8 cellular contexts compared by ENCODE assay signal in the genomic region with DNA sequence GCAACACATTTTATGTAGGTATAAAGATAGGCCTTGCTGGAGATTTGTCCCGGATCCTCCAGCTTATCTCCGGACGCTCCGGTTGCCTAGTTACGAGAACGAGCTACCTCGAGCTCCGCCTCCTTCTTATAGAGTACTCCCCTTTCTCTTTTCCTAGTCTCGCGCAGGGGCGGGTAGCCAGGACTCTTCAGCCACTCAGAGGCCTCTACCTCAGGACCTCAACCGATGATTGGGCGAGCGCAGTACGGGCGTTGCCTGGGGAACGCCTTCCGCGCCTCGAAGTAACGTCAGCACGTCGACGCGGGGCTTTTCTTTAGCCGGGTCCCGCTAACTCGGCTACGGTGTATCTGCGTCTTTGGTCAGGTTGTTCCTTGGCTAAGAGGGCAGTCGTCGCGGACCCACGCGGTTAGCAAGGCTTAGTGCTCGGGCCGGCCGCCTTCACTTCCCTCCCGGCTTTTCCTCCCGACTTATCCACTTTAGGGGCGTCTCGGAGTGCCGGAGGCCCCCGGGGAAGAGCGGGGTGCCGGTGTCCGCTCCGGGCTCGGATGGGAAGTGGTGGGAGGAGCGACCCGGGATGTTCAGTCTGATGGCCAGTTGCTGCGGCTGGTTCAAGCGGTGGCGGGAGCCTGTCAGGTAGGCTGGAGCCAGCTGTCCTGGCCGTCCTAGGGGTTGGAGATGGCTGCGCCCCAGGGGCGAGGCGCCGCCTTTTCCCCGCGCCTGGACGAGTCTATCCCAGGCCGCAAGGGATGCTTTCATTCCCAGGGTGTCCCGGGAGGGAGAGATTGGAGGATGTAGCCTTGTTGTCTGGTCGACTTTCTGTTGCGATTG. TPM values are rescaled to one million over a fixed set of nuclear protein-coding genes. Genes with fewer than 3 reads are reported as not detected.
DNase-seq lines count a peak whose midpoint lies in the region; ATAC-seq and TF ChIP-seq lines count a peak whose summit lies in the region.

A gene (plus strand): TSS at position 306 of the 828 bp plus-strand sequence. CDS start 269 bp downstream, at position 575.

- H3K23ac ChIP-seq in IMR-90 (ENCODE audit: low read depth, low read length): peak within 1 kb of the TSS; percentile 65; the same call in 1 of the 2 replicates

- peak within 1 kb of the TSS; percentile 4 for H2BK5ac ChIP-seq in IMR-90 (ENCODE audit: low read depth, low read length, poor library complexity, severe bottlenecking)

- no peak within 1 kb of the TSS for H4K5ac ChIP-seq in IMR-90 (ENCODE audit: low read depth, low read length)

- whole genome bisulfite sequencing in IMR-90 (ENCODE audit: extremely low coverage in 2 of 2, insufficient read length in 1 of 2), 2 experiments: 5% methylated on average over 13 of the region's 66 CpGs; no CpG with 5 or more reads in 1 of the 2 experiments

- peaks cover 7 to 18% of the 10 kb centered on the region in 2 experiments for H3K79me1 ChIP-seq in IMR-90 (ENCODE audit: low read depth in 1 of 2, low read length in 2 of 2)

- H2AFZ ChIP-seq in IMR-90 (replicated peaks; ENCODE audit: low read length, poor library complexity): peak within 1 kb of the TSS; percentile 99

- H3K27me3 ChIP-seq in IMR-90 (ENCODE audit: control insufficient read depth, insufficient read depth, low read length): no peaks in the 10 kb centered on the region
- H3K27me3 ChIP-seq in mononuclear cell (ENCODE audit: insufficient read depth, low read length): no peaks in the 10 kb centered on the region

- no peak for TF ChIP-seq RAD21 in IMR-90 (IDR thresholded peaks at IDR 0.05; ENCODE audit: low read length)

- H3K4me3 ChIP-seq in IMR-90 (ENCODE audit: insufficient read depth, low read depth, low read length) (peak within 1 kb of the TSS; percentile 68), epithelial cell of esophagus (ENCODE audit: low read length) (peak within 1 kb of the TSS; percentile 63), mononuclear cell (ENCODE audit: low read length) (peak within 1 kb of the TSS; percentile 67)

- TF ChIP-seq CTCF in IMR-90 (conservative IDR thresholded peaks at IDR 0.05; ENCODE audit: low read depth, low read length) (no peak), epithelial cell of esophagus (IDR thresholded peaks at IDR 0.05; ENCODE audit: insufficient read depth, low read depth, low read length, missing control alignments) (no peak)

- H3K14ac ChIP-seq in IMR-90 (replicated peaks; ENCODE audit: low read depth, low read length): no peak within 1 kb of the TSS; the same call in 1 of the 2 replicates

- dilution Hi-C loops in IMR-90 (cut with HindIII; ENCODE audit: low sequenced_read_pairs, unreplicated experiment): no loop called here

- H2AK5ac ChIP-seq in IMR-90 (ENCODE audit: low read depth, low read length): no peak within 1 kb of the TSS

- peak; percentile 100 for ATAC-seq in GM21528 (IDR thresholded peaks at IDR 0.05; ENCODE audit: low FRiP score, unreplicated experiment)
- ATAC-seq in IMR-90 (ENCODE audit: low read depth): peak; percentile 100

- peak within 1 kb of the TSS; percentile 81 for H2AK9ac ChIP-seq in IMR-90 (replicated peaks; ENCODE audit: low read depth, low read length, poor library complexity)

- in situ Hi-C loops in IMR-90 (cut with MboI; ENCODE audit: low sequenced_read_pairs): no loop called here

- CTCF ChIA-PET in IMR-90 (lab: Yijun Ruan, JAX): interaction anchor here (1.0 kb wide), 1 partner anchor 9 kb away, joined by 3 read pairs; no protein-coding TSS in a partner anchor

- H3K9me3 ChIP-seq in IMR-90 (ENCODE audit: control insufficient read depth, insufficient read depth, low read length) (no peaks in the 10 kb centered on the region), mononuclear cell (ENCODE audit: low read depth, low read length) (no peaks in the 10 kb centered on the region)

- H3K4me2 ChIP-seq in IMR-90 (ENCODE audit: low read depth, low read length): peak within 1 kb of the TSS; percentile 75

- DNase-seq in DMS 273 (lab: John Stamatoyannopoulos, UW; ENCODE audit: unreplicated experiment): peak; percentile 100
- peak; percentile 98 for DNase-seq in IMR-90
- peak; percentile 99 for DNase-seq in OCI-M1 (lab: John Stamatoyannopoulos, UW)
- DNase-seq in activated T-cell treated with anti-CD3 and anti-CD28 coated beads for 4 hours: peak; percentile 87
- peak; percentile 99 for DNase-seq in epithelial cell of esophagus (ENCODE audit: low read depth)
- DNase-seq in stimulated activated CD8-positive, alpha-beta memory T cell treated with anti-CD3 and anti-CD28 coated beads, Interleukin-4, amount 100 ng/mL, for 1 hour (ENCODE audit: low read depth in 2 of 2, low spot score in 1 of 2): peak; percentile 76 to 87

- H2BK120ac ChIP-seq in IMR-90 (ENCODE audit: low read depth, low read length): no peak within 1 kb of the TSS

- no TSS peak for BruUV-seq in IMR-90 (replicated peaks; lab: Mats Ljungman, UMichigan)

- H4K8ac ChIP-seq in IMR-90 (ENCODE audit: low read depth in 2 of 2, low read length in 2 of 2): peak within 1 kb of the TSS in 1 of 2 experiments; percentile 53; a peak in 2 of 4 replicates

- H3K18ac ChIP-seq in IMR-90 (ENCODE audit: low read depth, low read length): no peak within 1 kb of the TSS

- no peaks in the 10 kb centered on the region for H4K20me1 ChIP-seq in IMR-90 (ENCODE audit: insufficient read depth, low read length)

- H3K4ac ChIP-seq in IMR-90 (ENCODE audit: low read depth, low read length): 0 out of 2 replicates have a peak within 1 kb of the TSS, but pooled peaks have one; percentile 15

- H2BK20ac ChIP-seq in IMR-90 (ENCODE audit: low read depth, low read length): no peak within 1 kb of the TSS

- no peak within 1 kb of the TSS; the same call in 1 of the 2 replicates for H3K56ac ChIP-seq in IMR-90 (ENCODE audit: extremely low read depth, insufficient read depth, low read length)

- no peak within 1 kb of the TSS for H4K91ac ChIP-seq in IMR-90 (ENCODE audit: insufficient read depth, low read depth, low read length)

- H3K4me1 ChIP-seq in IMR-90 (ENCODE audit: control insufficient read depth, insufficient read depth, low read length) (no peaks in the 10 kb centered on the region; the same call in 1 of the 2 replicates), mononuclear cell (ENCODE audit: insufficient read depth, low read length) (peaks cover 6% of the 10 kb centered on the region)

- POLR2A ChIA-PET in IMR-90 (lab: Charles Lee; ENCODE audit: unreplicated experiment): no interaction called here

- H3K9ac ChIP-seq in IMR-90 (ENCODE audit: low read depth, low read length): peak within 1 kb of the TSS; percentile 49

- intact Hi-C loops in IMR-90 (cut with micrococcal nuclease): no loop called here

- H3K36me3 ChIP-seq in IMR-90 (ENCODE audit: control insufficient read depth, insufficient read depth, low read length): no peaks in the 10 kb centered on the region

- H2BK15ac ChIP-seq in IMR-90 (ENCODE audit: low read depth, low read length): no peak within 1 kb of the TSS

- TF ChIP-seq POLR2A in IMR-90 (IDR thresholded peaks at IDR 0.05; ENCODE audit: low read depth, low read length): peak; percentile 80

- peaks cover 3% of the 10 kb centered on the region; the same call in 1 of the 2 replicates for H3K9me1 ChIP-seq in IMR-90 (ENCODE audit: insufficient read depth, low read length)

- peak within 1 kb of the TSS; percentile 50; the same call in 1 of the 2 replicates for H3K27ac ChIP-seq in IMR-90 (ENCODE audit: insufficient read depth, low read length)

TF ChIP-seq in IMR-90, 13 proteins besides CTCF, POLR2A, EP300 and RAD21:
- TF ChIP-seq FOS (IDR thresholded peaks at IDR 0.05; ENCODE audit: low read depth, low read length): no peak
- TF ChIP-seq, protein P1, sequence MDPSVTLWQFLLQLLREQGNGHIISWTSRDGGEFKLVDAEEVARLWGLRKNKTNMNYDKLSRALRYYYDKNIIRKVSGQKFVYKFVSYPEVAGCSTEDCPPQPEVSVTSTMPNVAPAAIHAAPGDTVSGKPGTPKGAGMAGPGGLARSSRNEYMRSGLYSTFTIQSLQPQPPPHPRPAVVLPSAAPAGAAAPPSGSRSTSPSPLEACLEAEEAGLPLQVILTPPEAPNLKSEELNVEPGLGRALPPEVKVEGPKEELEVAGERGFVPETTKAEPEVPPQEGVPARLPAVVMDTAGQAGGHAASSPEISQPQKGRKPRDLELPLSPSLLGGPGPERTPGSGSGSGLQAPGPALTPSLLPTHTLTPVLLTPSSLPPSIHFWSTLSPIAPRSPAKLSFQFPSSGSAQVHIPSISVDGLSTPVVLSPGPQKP (IDR thresholded peaks at IDR 0.05; ENCODE audit: borderline replicate concordance, low read depth, low read length): no peak
- TF ChIP-seq RCOR1 (IDR thresholded peaks at IDR 0.05; ENCODE audit: insufficient replicate concordance, low read length): no peak
- no peak for TF ChIP-seq RFX5 (IDR thresholded peaks at IDR 0.05; ENCODE audit: low read depth, low read length)
- peak; percentile 12; the same call in 1 of the 2 replicates for TF ChIP-seq MAZ (IDR thresholded peaks at IDR 0.05; ENCODE audit: borderline replicate concordance, low read depth, low read length)
- no peak for TF ChIP-seq NFE2L2 (IDR thresholded peaks at IDR 0.05; ENCODE audit: low read depth, low read length)
- TF ChIP-seq CEBPB (IDR thresholded peaks at IDR 0.05; ENCODE audit: low read depth, low read length): no peak
- no peak for TF ChIP-seq MXI1 (IDR thresholded peaks at IDR 0.05; ENCODE audit: borderline replicate concordance, low read depth, low read length)
- TF ChIP-seq, protein P2, sequence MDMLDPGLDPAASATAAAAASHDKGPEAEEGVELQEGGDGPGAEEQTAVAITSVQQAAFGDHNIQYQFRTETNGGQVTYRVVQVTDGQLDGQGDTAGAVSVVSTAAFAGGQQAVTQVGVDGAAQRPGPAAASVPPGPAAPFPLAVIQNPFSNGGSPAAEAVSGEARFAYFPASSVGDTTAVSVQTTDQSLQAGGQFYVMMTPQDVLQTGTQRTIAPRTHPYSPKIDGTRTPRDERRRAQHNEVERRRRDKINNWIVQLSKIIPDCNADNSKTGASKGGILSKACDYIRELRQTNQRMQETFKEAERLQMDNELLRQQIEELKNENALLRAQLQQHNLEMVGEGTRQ (IDR thresholded peaks at IDR 0.05; ENCODE audit: low read depth, low read length): 0 out of 2 replicates have a peak, but pooled peaks have one; percentile 3

RNA-seq across cellular contexts. Expression of the gene that starts here (rescaled TPM):
- total RNA-seq in IMR-90 (2012; rRNA removed): 2.7 and 6.7 TPM in 2 replicates
- polyA plus RNA-seq in IMR-90 (2012; rRNA removed): 3.0 and 4.2 TPM in 2 replicates
- polyA plus RNA-seq in IMR-90 (2012; cell fraction: cytosol; rRNA removed): 0.67 and 1.3 TPM in 2 replicates
- polyA plus RNA-seq in IMR-90 (2012; cell fraction: nucleus; rRNA removed; ENCODE audit: low replicate concordance): 1.5 and 3.1 TPM in 2 replicates
- total RNA-seq in mononuclear cell: 3.0 TPM

Comparison
In these comparisons a context has a peak if more than half of its experiments do, and no peak if none do; other contexts are left out.
1. Peak in every context shown above with its lines: DNase-seq, ATAC-seq, H3K4me3 ChIP-seq and H3K27ac ChIP-seq.